In genomic region chr13:49436890-49437289, GRCh38 we compare ENCODE assay signal across 9 cellular contexts. TPM values are rescaled to one million over a fixed set of nuclear protein-coding genes. Genes with fewer than 3 reads are reported as not detected.
DNase-seq lines count a peak whose midpoint lies in the region; ATAC-seq and TF ChIP-seq lines count a peak whose summit lies in the region.
"Had no signal": no experiment of that assay in that cellular context is flagged by ENCODE, and none has a peak within 500 bp of the region (broad histone marks: within the 10 kb centered on the region; RNA-seq: fewer than 3 reads in every experiment).

No MANE protein-coding gene starts in this region.

- WGBS in psoas muscle, 3 donors: 54 to 72% (median 55%) methylated on average over 3 of the region's 3 CpGs

- no peak overlapping the region for H3K4me3 ChIP-seq in foreskin fibroblast (ENCODE audit: low read depth in 1 of 2, low read length in 2 of 2)
- no peak overlapping the region for H3K4me3 ChIP-seq in psoas muscle

- DNase-seq in ELR (ENCODE audit: low read depth) (peak; percentile 59), SK-MEL-5 (ENCODE audit: low read depth, low spot score) (peak; percentile 74), foreskin fibroblast (peak; percentile 44 to 69), psoas muscle (peak; percentile 54 to 67)
- no peak for DNase-seq in stimulated activated CD4-positive, alpha-beta T cell treated with anti-CD3 and anti-CD28 coated beads, Interleukin-1b, Interleukin-23, amount 100 ng/mL, for 48 hours
- DNase-seq in activated CD4-positive, alpha-beta T cell treated with anti-CD3 and anti-CD28 coated beads, Interleukin-2, amount 50 U/mL, for 4 hours: no peak
- no peak for DNase-seq in activated CD4-positive, CD25-positive, alpha-beta regulatory T cell treated with anti-CD3 and anti-CD28 coated beads, Interleukin-2, amount 50 U/mL, for 72 hours
- DNase-seq: activated CD4-positive, alpha-beta T cell treated with anti-CD3 and anti-CD28 coated beads for 1 hour had no signal

- peaks cover 0 to 10% of the 10 kb centered on the region in 2 donors for H3K36me3 ChIP-seq in psoas muscle (ENCODE audit: insufficient read depth in 1 of 2, low read depth in 1 of 2)

- no peak overlapping the region for H3K27ac ChIP-seq in psoas muscle

- intact Hi-C loops in psoas muscle (cut with DNase I): loop anchor here (5.0 to 10.0 kb wide), 2 partner anchors 135 to 148 kb away; partner anchors contain the start of gene RCBTB1 (in 1 of the 2)

- H3K9me3 ChIP-seq in psoas muscle: no peaks in the 10 kb centered on the region

- H3K27me3 ChIP-seq in psoas muscle (ENCODE audit: insufficient read depth in 3 of 3, low read length in 2 of 3): no peaks in the 10 kb centered on the region

- ATAC-seq in psoas muscle (peak; percentile 17 to 63 (median 52)), GM21717 (IDR thresholded peaks at IDR 0.05; ENCODE audit: unreplicated experiment) (no peak)

- in situ Hi-C loops in SK-MEL-5 (cut with HindIII; ENCODE audit: low pct_unique_long_range_greater_than_20kb, low sequenced_read_pairs): no loop called here

- TF ChIP-seq CTCF in foreskin fibroblast (IDR thresholded peaks at IDR 0.05; ENCODE audit: low read depth, low read length): no peak
- TF ChIP-seq CTCF in psoas muscle (IDR thresholded peaks at IDR 0.05): no peak

- no peaks in the 10 kb centered on the region for H3K4me1 ChIP-seq in psoas muscle

RNA-seq across cellular contexts. Expression of gene CAB39L, which starts 7.0 kb away (rescaled TPM):
- 16.4 and 16.9 TPM in 2 replicates for total RNA-seq in SK-MEL-5 (2014; rRNA removed; shearing (Covaris generic))
- 7.8 and 9.2 TPM in 2 replicates for polyA plus RNA-seq in SK-MEL-5 (2015; cell fraction: cytosol; rRNA removed)
- 2.0 and 3.6 TPM in 2 replicates for polyA plus RNA-seq in SK-MEL-5 (2015; cell fraction: nucleus; rRNA removed)
- total RNA-seq in psoas muscle: 1 to 10 TPM; 1.8 to 6.1 (median 4.2) TPM
- polyA plus RNA-seq in psoas muscle: 10 to 100 TPM in 1 of 3 donors, 1 to 10 TPM in 2; 1.5 to 13.3 (median 2.6) TPM

RNA-seq across cellular contexts. Expression of gene SETDB2, which starts 7.2 kb away (rescaled TPM):
- total RNA-seq in SK-MEL-5 (2014; rRNA removed; shearing (Covaris generic)): 40.3 and 44.5 TPM in 2 replicates
- polyA plus RNA-seq in SK-MEL-5 (2015; cell fraction: cytosol; rRNA removed): 12.9 and 16.0 TPM in 2 replicates
- polyA plus RNA-seq in SK-MEL-5 (2015; cell fraction: nucleus; rRNA removed): 58.3 and 62.9 TPM in 2 replicates
- total RNA-seq in psoas muscle: 1 to 10 TPM; 1.7 to 7.9 (median 5.5) TPM
- polyA plus RNA-seq in psoas muscle: 1 to 10 TPM; 2.1 to 5.4 (median 2.5) TPM

RNA-seq across cellular contexts. Expression of gene PHF11, which starts 58.9 kb away (rescaled TPM):
- total RNA-seq in SK-MEL-5 (2014; rRNA removed; shearing (Covaris generic)): 8.8 and 9.9 TPM in 2 replicates
- polyA plus RNA-seq in SK-MEL-5 (2015; cell fraction: cytosol; rRNA removed): 11.7 and 16.1 TPM in 2 replicates
- polyA plus RNA-seq in SK-MEL-5 (2015; cell fraction: nucleus; rRNA removed): 54.8 and 71.3 TPM in 2 replicates
- total RNA-seq in psoas muscle: 10 to 100 TPM in 2 of 4 donors, 1 to 10 TPM in 2; 8.2 to 14.7 (median 10.1) TPM
- 10 to 100 TPM in 2 of 3 donors, 1 to 10 TPM in 1; 8.8 to 17.8 (median 12.0) TPM for polyA plus RNA-seq in psoas muscle

Comparison
In these comparisons a context has a peak if more than half of its experiments do, and no peak if none do; other contexts are left out.
1. DNase-seq: peak in ELR (single experiment), SK-MEL-5 (single experiment), foreskin fibroblast (2 of 2) and psoas muscle (2 of 2); none in stimulated activated CD4-positive, alpha-beta T cell treated with anti-CD3 and anti-CD28 coated beads, Interleukin-1b, Interleukin-23, amount 100 ng/mL, for 48 hours (single experiment), activated CD4-positive, alpha-beta T cell treated with anti-CD3 and anti-CD28 coated beads, Interleukin-2, amount 50 U/mL, for 4 hours (0 of 2) and activated CD4-positive, CD25-positive, alpha-beta regulatory T cell treated with anti-CD3 and anti-CD28 coated beads, Interleukin-2, amount 50 U/mL, for 72 hours (single experiment).